Comparison of ENCODE assay signal across 8 cellular contexts in genomic region chr11:119363874-119364590, GRCh38. TPM values are rescaled to one million over a fixed set of nuclear protein-coding genes. Genes with fewer than 3 reads are reported as not detected.
A peak's percentile ranks its signal among the peaks of the same experiment; 100 is the strongest.
DNase-seq lines count a peak whose midpoint lies in the region; ATAC-seq, FAIRE-seq and TF ChIP-seq lines count a peak whose summit lies in the region.

No MANE protein-coding gene starts in this region.

- H2AK5ac ChIP-seq in H1 (ENCODE audit: low read depth, low read length): no peak overlapping the region

- H2BK15ac ChIP-seq in H1 (ENCODE audit: low read length): peak overlapping the region; percentile 40; the same call in 1 of the 2 replicates

- no peak overlapping the region for H3K56ac ChIP-seq in H1 (replicated peaks; ENCODE audit: insufficient read length, low read depth, low read length)

- H3K4me1 Mint-ChIP-seq in activated CD8-positive, alpha-beta T cell treated with anti-CD3 and anti-CD28 coated beads, Interleukin-2, amount 10 ng/mL, durations not matched to agents 7 days and 5 days (ENCODE audit: low read depth): peaks cover 9% of the 10 kb centered on the region

- H3K9me3 ChIP-seq in MM.1S (replicated peaks; ENCODE audit: insufficient read depth, low read length) (no peaks in the 10 kb centered on the region), H1 (ENCODE audit: insufficient read depth in 2 of 2, low read depth in 1 of 2, low read length in 1 of 2) (no peaks in the 10 kb centered on the region; a peak in 1 of 4 replicates)

- H2BK12ac ChIP-seq in H1 (ENCODE audit: low read depth, low read length): no peak overlapping the region

- H3K18ac ChIP-seq in H1 (ENCODE audit: extremely low read depth, low read length): peak overlapping the region; percentile 38

- CTCF ChIA-PET in activated CD8-positive, alpha-beta T cell treated with anti-CD3 and anti-CD28 coated beads, Interleukin-2, amount 10 ng/mL, durations not matched to agents 7 days and 5 days (lab: Charles Lee): interaction anchor here (0.7 to 2.2 kb wide), 5 partner anchors 8 to 19 kb away, joined by 3 to 12 read pairs (median 4); no protein-coding TSS in a partner anchor
- CTCF ChIA-PET in H1 (lab: Charles Lee; ENCODE audit: partially characterized antibody): interaction anchor here (1.0 to 10.9 kb wide), 8 partner anchors 8 to 716 kb away, joined by 3 to 474 read pairs (median 4); partner anchors contain the start of gene USP2

- H3K4ac ChIP-seq in H1 (replicated peaks; ENCODE audit: insufficient read length, low read depth, low read length): no peak overlapping the region

- peak; percentile 15 for DNase-seq in GDM1 (lab: John Stamatoyannopoulos, UW)
- DNase-seq in MM.1S: no peak
- peak; percentile 51 for DNase-seq in activated CD8-positive, alpha-beta T cell treated with anti-CD3 and anti-CD28 coated beads, Interleukin-2, amount 10 ng/mL, durations not matched to agents 7 days and 5 days
- DNase-seq in H1 (ENCODE audit: low read depth in 1 of 2, low spot score in 2 of 2): peak in 1 of 2 experiments; percentile 83
- DNase-seq in middle frontal gyrus (ENCODE audit: extremely low spot score, low spot score): peak; percentile 61
- DNase-seq in stimulated activated CD8-positive, alpha-beta memory T cell treated with anti-CD3 and anti-CD28 coated beads, Interleukin-4, amount 100 ng/mL, for 48 hours: peak; percentile 74
- no peak for DNase-seq in mesenteric fat pad (ENCODE audit: low spot score)
- no peak for DNase-seq in cerebellar nuclear complex (lab: John Stamatoyannopoulos, UW)

- no peaks in the 10 kb centered on the region for H3K79me2 ChIP-seq in MM.1S (ENCODE audit: low read length)
- H3K79me2 ChIP-seq in H1 (ENCODE audit: control insufficient read depth in 1 of 2, insufficient read depth in 2 of 2, low read length in 2 of 2): no peaks in the 10 kb centered on the region

- H3K27me3 Mint-ChIP-seq in activated CD8-positive, alpha-beta T cell treated with anti-CD3 and anti-CD28 coated beads, Interleukin-2, amount 10 ng/mL, durations not matched to agents 7 days and 5 days (ENCODE audit: low read depth): peaks cover 41% of the 10 kb centered on the region

- no peaks in the 10 kb centered on the region for H3K36me3 ChIP-seq in MM.1S (replicated peaks; ENCODE audit: insufficient read depth, low read length)
- H3K36me3 ChIP-seq in H1 (ENCODE audit: control insufficient read depth in 2 of 4, insufficient read depth in 4 of 4, low read length in 3 of 4): no peaks in the 10 kb centered on the region

- H3K27ac ChIP-seq in MM.1S (ENCODE audit: low read length) (no peak overlapping the region), H1 (ENCODE audit: low read depth, low read length) (no peak overlapping the region)

- 10% methylated on average over 9 of the region's 88 CpGs; no CpG with 5 or more reads in 1 of the 2 experiments for WGBS in H1 (ENCODE audit: extremely low coverage in 1 of 2, insufficient coverage in 1 of 2, insufficient read length in 1 of 2, insufficient replicate concordance in 2 of 2, low coverage in 1 of 2, low lambda C conversion rate in 2 of 2, missing lambda C conversion rate in 1 of 2), 2 experiments

- H4K20me1 ChIP-seq in MM.1S (ENCODE audit: insufficient read depth, low read length): no peaks in the 10 kb centered on the region
- H4K20me1 ChIP-seq in H1 (replicated peaks in 1 of 2; ENCODE audit: control insufficient read depth in 1 of 2, insufficient read depth in 2 of 2, low read length in 2 of 2): peaks cover 4 to 22% of the 10 kb centered on the region in 2 experiments

- 0 out of 2 replicates have a peak overlapping the region, but pooled peaks have one; percentile 11 for H4K8ac ChIP-seq in H1 (ENCODE audit: extremely low read depth, insufficient read depth, low read length)

- H4K91ac ChIP-seq in H1 (replicated peaks; ENCODE audit: insufficient read length, low read length): no peak overlapping the region

- no peaks in the 10 kb centered on the region for H3K9me2 ChIP-seq in MM.1S (replicated peaks; ENCODE audit: insufficient read depth, low read length)

- no peaks in the 10 kb centered on the region for H3F3A ChIP-seq in MM.1S (ENCODE audit: insufficient read depth, low read length)

- H2BK120ac ChIP-seq in H1 (replicated peaks; ENCODE audit: low read depth, low read length): no peak overlapping the region

- H3K9ac ChIP-seq in MM.1S (ENCODE audit: low read length) (no peak overlapping the region), H1 (replicated peaks in 1 of 4; ENCODE audit: extremely low read depth in 1 of 4, low read depth in 3 of 4, low read length in 3 of 4) (no peak overlapping the region)

- TF ChIP-seq POLR2A in H1 (IDR thresholded peaks at IDR 0.05; ENCODE audit: control extremely low read depth in 1 of 2, low read depth in 2 of 2, low read length in 2 of 2): peak in 1 of 2 experiments; percentile 44; a peak in 2 of 3 replicates

- no peak for TF ChIP-seq RAD21 in H1 (IDR thresholded peaks at IDR 0.05 in 1 of 2, conservative IDR thresholded peaks at IDR 0.05 in 1 of 2; ENCODE audit: low read depth in 2 of 2, low read length in 2 of 2)

- no peak overlapping the region; the same call in 1 of the 2 replicates for H3K4me2 ChIP-seq in MM.1S (ENCODE audit: low read depth, low read length)
- peak overlapping the region; percentile 69 to 82 for H3K4me2 ChIP-seq in H1 (ENCODE audit: insufficient read depth in 1 of 2, low read depth in 2 of 2, low read length in 2 of 2)

- no peaks in the 10 kb centered on the region for H3K36me3 Mint-ChIP-seq in activated CD8-positive, alpha-beta T cell treated with anti-CD3 and anti-CD28 coated beads, Interleukin-2, amount 10 ng/mL, durations not matched to agents 7 days and 5 days (ENCODE audit: low read depth)

- H3K23ac ChIP-seq in H1 (ENCODE audit: insufficient read length): no peak overlapping the region

- H3K27me3 ChIP-seq in MM.1S (replicated peaks; ENCODE audit: insufficient read depth, low read length): peaks cover 34% of the 10 kb centered on the region
- H3K27me3 ChIP-seq in H1 (replicated peaks in 1 of 4; ENCODE audit: control insufficient read depth in 3 of 4, extremely low read depth in 1 of 4, insufficient read depth in 3 of 4, low read length in 3 of 4): peaks cover 18 to 37% (median 34%) of the 10 kb centered on the region in 4 experiments

- ATAC-seq in activated CD8-positive, alpha-beta T cell treated with anti-CD3 and anti-CD28 coated beads, Interleukin-2, amount 10 ng/mL, durations not matched to agents 7 days and 5 days: peak; percentile 91

- H3K14ac ChIP-seq in H1 (ENCODE audit: insufficient read length): no peak overlapping the region

- H4K5ac ChIP-seq in H1 (ENCODE audit: insufficient read length, low read depth, low read length): no peak overlapping the region

- no peak overlapping the region for H2BK5ac ChIP-seq in H1 (ENCODE audit: low read depth, low read length)

- peaks cover 4% of the 10 kb centered on the region; the same call in 1 of the 2 replicates for H3K23me2 ChIP-seq in H1 (ENCODE audit: low read depth, low read length)

- no peak for TF ChIP-seq EP300 in H1 (IDR thresholded peaks at IDR 0.05; ENCODE audit: borderline replicate concordance in 1 of 2, low read depth in 2 of 2, low read length in 2 of 2)

- H3K4me3 ChIP-seq in MM.1S (ENCODE audit: low read length): no peak overlapping the region
- H3K4me3 ChIP-seq in H1 (ENCODE audit: extremely low read depth in 1 of 4, insufficient read depth in 2 of 4, low read depth in 3 of 4, low read length in 4 of 4): peak overlapping the region; percentile 33 to 63 (median 36); a peak in 7 of 8 replicates

- no peak for FAIRE-seq in H1 (lab: Jason Lieb, UNC)

- TF ChIP-seq CTCF in MM.1S (IDR thresholded peaks at IDR 0.05; ENCODE audit: low read length) (no peak), H1 (IDR thresholded peaks at IDR 0.05; ENCODE audit: control extremely low read depth in 1 of 3, insufficient read depth in 1 of 3, low read depth in 1 of 3, low read length in 3 of 3) (no peak)

- POLR2A ChIA-PET in activated CD8-positive, alpha-beta T cell treated with anti-CD3 and anti-CD28 coated beads, Interleukin-2, amount 10 ng/mL, durations not matched to agents 7 days and 5 days (lab: Charles Lee): interaction anchor here (0.7 kb wide), 1 partner anchor 18 kb away, joined by 3 read pairs; the partner anchor contains the start of gene USP2
- POLR2A ChIA-PET in H1 (lab: Charles Lee; ENCODE audit: partially characterized antibody): interaction anchor here (0.6 to 3.7 kb wide), 6 partner anchors 9 to 280 kb away, joined by 3 to 32 read pairs (median 4); partner anchors contain the start of genes NLRX1 and THY1

- no peaks in the 10 kb centered on the region for H3K9me3 Mint-ChIP-seq in activated CD8-positive, alpha-beta T cell treated with anti-CD3 and anti-CD28 coated beads, Interleukin-2, amount 10 ng/mL, durations not matched to agents 7 days and 5 days (ENCODE audit: insufficient read depth)

- H3K4me3 Mint-ChIP-seq in activated CD8-positive, alpha-beta T cell treated with anti-CD3 and anti-CD28 coated beads, Interleukin-2, amount 10 ng/mL, durations not matched to agents 7 days and 5 days: peak overlapping the region; percentile 52

- no peak overlapping the region for H3K27ac Mint-ChIP-seq in activated CD8-positive, alpha-beta T cell treated with anti-CD3 and anti-CD28 coated beads, Interleukin-2, amount 10 ng/mL, durations not matched to agents 7 days and 5 days

- no peak overlapping the region for H2BK20ac ChIP-seq in H1 (ENCODE audit: low read length)

- H2AFZ ChIP-seq in MM.1S (ENCODE audit: low read length): 0 out of 2 replicates have a peak overlapping the region, but pooled peaks have one; percentile 8
- no peak overlapping the region for H2AFZ ChIP-seq in H1 (ENCODE audit: low read length)

- no peaks in the 10 kb centered on the region; the same call in 1 of the 2 replicates for H3K79me1 ChIP-seq in H1 (ENCODE audit: low read depth, low read length)

- H3K4me1 ChIP-seq in MM.1S (ENCODE audit: low read length) (peaks cover 12% of the 10 kb centered on the region), H1 (replicated peaks in 1 of 4; ENCODE audit: control insufficient read depth in 3 of 4, insufficient read depth in 4 of 4, low read length in 3 of 4) (peaks cover 12 to 25% (median 23%) of the 10 kb centered on the region in 4 experiments)

RNA-seq across cellular contexts. Expression of gene USP2, which starts 17.5 kb away (rescaled TPM):
- under 1 TPM; 0.55 to 0.68 TPM for total RNA-seq in activated CD8-positive, alpha-beta T cell treated with anti-CD3 and anti-CD28 coated beads, Interleukin-2, amount 10 ng/mL, durations not matched to agents 7 days and 5 days
- 6.9 and 8.5 TPM in 2 replicates for total RNA-seq in H1 (2021; fragmentation: NEBNext Ultra II Directional; extraction: Animal tissue kit (Norgen Biotek cat#: 25700))
- polyA plus RNA-seq in H1 (2011; rRNA removed): 2.2 and 3.9 TPM in 2 replicates
- 2.1 TPM for polyA plus RNA-seq in H1 (2011; cell fraction: cytosol; rRNA removed)
- polyA plus RNA-seq in H1 (2011; cell fraction: nucleus; rRNA removed): 3.5 TPM
- 5.3 to 6.6 TPM (median 5.9 TPM) in 4 replicates for polyA plus RNA-seq in H1 (2012, experiment 1 of 2)
- 5.0 TPM for polyA plus RNA-seq in H1 (2012, experiment 2 of 2)
- 4.6 TPM for polyA plus RNA-seq in H1 (2013, experiment 1 of 2)
- polyA plus RNA-seq in H1 (2013, experiment 2 of 2): 4.3 TPM
- 7.0 and 7.9 TPM in 2 replicates for polyA minus RNA-seq in H1 (2011; rRNA and poly(A)+ RNA removed)
- polyA minus RNA-seq in H1 (2011; cell fraction: cytosol; rRNA and poly(A)+ RNA removed): 4.6 TPM
- 7.3 TPM for polyA minus RNA-seq in H1 (2011; cell fraction: nucleus; rRNA and poly(A)+ RNA removed)
- 4.2 TPM for total RNA-seq in mesenteric fat pad

RNA-seq across cellular contexts. Expression of gene MFRP, which starts 17.5 kb away (rescaled TPM):
- total RNA-seq in activated CD8-positive, alpha-beta T cell treated with anti-CD3 and anti-CD28 coated beads, Interleukin-2, amount 10 ng/mL, durations not matched to agents 7 days and 5 days: not detected
- not detected in 2 replicates for total RNA-seq in H1 (2021; fragmentation: NEBNext Ultra II Directional; extraction: Animal tissue kit (Norgen Biotek cat#: 25700))
- polyA plus RNA-seq in H1 (2011; rRNA removed): 0.02 TPM in 2 replicates
- not detected for polyA plus RNA-seq in H1 (2011; cell fraction: cytosol; rRNA removed)
- polyA plus RNA-seq in H1 (2011; cell fraction: nucleus; rRNA removed): 0.09 TPM
- polyA plus RNA-seq in H1 (2012, experiment 1 of 2): not detected in 4 replicates
- polyA plus RNA-seq in H1 (2012, experiment 2 of 2): not detected
- polyA plus RNA-seq in H1 (2013, experiment 1 of 2): 0.02 TPM
- polyA plus RNA-seq in H1 (2013, experiment 2 of 2): 0.02 TPM
- polyA minus RNA-seq in H1 (2011; rRNA and poly(A)+ RNA removed): not detected in 2 replicates
- not detected for polyA minus RNA-seq in H1 (2011; cell fraction: cytosol; rRNA and poly(A)+ RNA removed)
- polyA minus RNA-seq in H1 (2011; cell fraction: nucleus; rRNA and poly(A)+ RNA removed): not detected
- total RNA-seq in mesenteric fat pad: not detected

RNA-seq across cellular contexts. Expression of gene C1QTNF5, which starts 23.3 kb away (rescaled TPM):
- not detected for total RNA-seq in activated CD8-positive, alpha-beta T cell treated with anti-CD3 and anti-CD28 coated beads, Interleukin-2, amount 10 ng/mL, durations not matched to agents 7 days and 5 days
- 1.5 and 2.2 TPM in 2 replicates for total RNA-seq in H1 (2021; fragmentation: NEBNext Ultra II Directional; extraction: Animal tissue kit (Norgen Biotek cat#: 25700))
- 2.7 and 3.4 TPM in 2 replicates for polyA plus RNA-seq in H1 (2011; rRNA removed)
- 3.0 TPM for polyA plus RNA-seq in H1 (2011; cell fraction: cytosol; rRNA removed)
- 3.0 TPM for polyA plus RNA-seq in H1 (2011; cell fraction: nucleus; rRNA removed)
- polyA plus RNA-seq in H1 (2012, experiment 1 of 2): 1.1 to 2.5 TPM (median 1.7 TPM) in 4 replicates
- polyA plus RNA-seq in H1 (2012, experiment 2 of 2): 2.3 TPM
- 1.3 TPM for polyA plus RNA-seq in H1 (2013, experiment 1 of 2)
- 1.5 TPM for polyA plus RNA-seq in H1 (2013, experiment 2 of 2)
- 0.73 and 0.76 TPM in 2 replicates for polyA minus RNA-seq in H1 (2011; rRNA and poly(A)+ RNA removed)
- polyA minus RNA-seq in H1 (2011; cell fraction: cytosol; rRNA and poly(A)+ RNA removed): 1.5 TPM
- polyA minus RNA-seq in H1 (2011; cell fraction: nucleus; rRNA and poly(A)+ RNA removed): 2.2 TPM
- 52.9 TPM for total RNA-seq in mesenteric fat pad

RNA-seq across cellular contexts. Expression of gene RNF26, which starts 29.7 kb away (rescaled TPM):
- 10 to 100 TPM; 40.5 to 41.8 TPM for total RNA-seq in activated CD8-positive, alpha-beta T cell treated with anti-CD3 and anti-CD28 coated beads, Interleukin-2, amount 10 ng/mL, durations not matched to agents 7 days and 5 days
- 82.7 and 86.6 TPM in 2 replicates for total RNA-seq in H1 (2021; fragmentation: NEBNext Ultra II Directional; extraction: Animal tissue kit (Norgen Biotek cat#: 25700))
- 84.0 and 126 TPM in 2 replicates for polyA plus RNA-seq in H1 (2011; rRNA removed)
- polyA plus RNA-seq in H1 (2011; cell fraction: cytosol; rRNA removed): 70.2 TPM
- 78.5 TPM for polyA plus RNA-seq in H1 (2011; cell fraction: nucleus; rRNA removed)
- 62.6 to 82.3 TPM (median 76.8 TPM) in 4 replicates for polyA plus RNA-seq in H1 (2012, experiment 1 of 2)
- 108 TPM for polyA plus RNA-seq in H1 (2012, experiment 2 of 2)
- 78.7 TPM for polyA plus RNA-seq in H1 (2013, experiment 1 of 2)
- 85.7 TPM for polyA plus RNA-seq in H1 (2013, experiment 2 of 2)
- polyA minus RNA-seq in H1 (2011; rRNA and poly(A)+ RNA removed): 91.8 and 114 TPM in 2 replicates
- 73.1 TPM for polyA minus RNA-seq in H1 (2011; cell fraction: cytosol; rRNA and poly(A)+ RNA removed)
- 59.0 TPM for polyA minus RNA-seq in H1 (2011; cell fraction: nucleus; rRNA and poly(A)+ RNA removed)
- 20.6 TPM for total RNA-seq in mesenteric fat pad

RNA-seq across cellular contexts. Expression of gene MCAM, which starts 47.1 kb away (rescaled TPM):
- 1 to 10 TPM; 2.9 to 4.4 TPM for total RNA-seq in activated CD8-positive, alpha-beta T cell treated with anti-CD3 and anti-CD28 coated beads, Interleukin-2, amount 10 ng/mL, durations not matched to agents 7 days and 5 days
- 19.6 and 22.4 TPM in 2 replicates for total RNA-seq in H1 (2021; fragmentation: NEBNext Ultra II Directional; extraction: Animal tissue kit (Norgen Biotek cat#: 25700))
- polyA plus RNA-seq in H1 (2011; rRNA removed): 32.2 and 63.2 TPM in 2 replicates
- 60.7 TPM for polyA plus RNA-seq in H1 (2011; cell fraction: cytosol; rRNA removed)
- 25.3 TPM for polyA plus RNA-seq in H1 (2011; cell fraction: nucleus; rRNA removed)
- 12.0 to 16.4 TPM (median 13.7 TPM) in 4 replicates for polyA plus RNA-seq in H1 (2012, experiment 1 of 2)
- 12.7 TPM for polyA plus RNA-seq in H1 (2012, experiment 2 of 2)
- 28.6 TPM for polyA plus RNA-seq in H1 (2013, experiment 1 of 2)
- 28.6 TPM for polyA plus RNA-seq in H1 (2013, experiment 2 of 2)
- polyA minus RNA-seq in H1 (2011; rRNA and poly(A)+ RNA removed): 11.1 and 12.2 TPM in 2 replicates
- 11.2 TPM for polyA minus RNA-seq in H1 (2011; cell fraction: cytosol; rRNA and poly(A)+ RNA removed)
- 19.3 TPM for polyA minus RNA-seq in H1 (2011; cell fraction: nucleus; rRNA and poly(A)+ RNA removed)
- total RNA-seq in mesenteric fat pad: 550 TPM

Comparison
In these comparisons a context has a peak if more than half of its experiments do, and no peak if none do; other contexts are left out.
1. DNase-seq: peak in GDM1 (single experiment), activated CD8-positive, alpha-beta T cell treated with anti-CD3 and anti-CD28 coated beads, Interleukin-2, amount 10 ng/mL, durations not matched to agents 7 days and 5 days (single experiment), middle frontal gyrus (single experiment) and stimulated activated CD8-positive, alpha-beta memory T cell treated with anti-CD3 and anti-CD28 coated beads, Interleukin-4, amount 100 ng/mL, for 48 hours (single experiment); none in MM.1S (single experiment), mesenteric fat pad (single experiment) and cerebellar nuclear complex (0 of 2).
2. RNA of gene C1QTNF5, which starts 23.3 kb away (total RNA-seq): 52.9 TPM in mesenteric fat pad (single experiment); 1.5 to 2.2 TPM in H1 and not detected in activated CD8-positive, alpha-beta T cell treated with anti-CD3 and anti-CD28 coated beads, Interleukin-2, amount 10 ng/mL, durations not matched to agents 7 days and 5 days; every median in the first group is over 10 times any median in the second.